In the genomic region with DNA sequence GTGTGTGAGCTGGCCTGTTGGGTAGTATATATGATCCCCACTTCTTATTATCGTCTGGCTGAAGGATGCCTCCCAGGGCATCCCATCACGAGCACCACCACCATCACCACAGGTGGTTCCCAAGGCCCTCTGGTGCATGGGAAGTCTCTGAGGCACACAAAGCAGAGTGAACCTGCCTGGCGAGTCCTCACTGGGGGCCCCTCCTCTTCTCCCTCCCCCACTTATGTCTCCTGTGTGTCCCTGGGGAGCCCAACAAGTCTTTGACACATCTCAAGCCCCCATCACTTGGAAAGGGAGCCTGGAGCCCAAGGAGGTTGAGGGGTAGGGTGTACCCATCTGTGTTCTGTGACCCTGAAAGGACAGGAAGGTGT, we compare ENCODE assay signal across 24 cellular contexts. TPM values are rescaled to one million over a fixed set of nuclear protein-coding genes. Genes with fewer than 3 reads are reported as not detected.
DNase-seq lines count a peak whose midpoint lies in the region; ATAC-seq, FAIRE-seq and TF ChIP-seq lines count a peak whose summit lies in the region.
"Had no signal": no experiment of that assay in that cellular context is flagged by ENCODE, and none has a peak within 500 bp of the region (broad histone marks: within the 10 kb centered on the region; RNA-seq: fewer than 3 reads in every experiment).

No MANE protein-coding gene starts in this region.

- H4K20me1 ChIP-seq in osteoblast (ENCODE audit: insufficient read depth, low read length), result no peaks in the 10 kb centered on the region

- intact Hi-C loops in natural killer cell (cut with micrococcal nuclease), result no loop called here
- intact Hi-C loops in upper lobe of right lung (cut with DNase I), result no loop called here

- H3K36me3 Mint-ChIP-seq in natural killer cell treated with Interleukin-12 subunit alpha and Interleukin-12 subunit beta and Interleukin-15 and Interleukin-18, amount 100 ng/mL, for 72 hours, result peaks cover 21% of the 10 kb centered on the region
- no peaks in the 10 kb centered on the region for H3K36me3 Mint-ChIP-seq in natural killer cell
- H3K36me3 Mint-ChIP-seq in HFFc6 (ENCODE audit: low read depth), result peaks cover 8% of the 10 kb centered on the region; the same call in 1 of the 2 replicates

- peaks cover 21% of the 10 kb centered on the region for H3K9me3 Mint-ChIP-seq in natural killer cell treated with Interleukin-12 subunit alpha and Interleukin-12 subunit beta and Interleukin-15 and Interleukin-18, amount 100 ng/mL, for 72 hours
- H3K9me3 Mint-ChIP-seq in natural killer cell (peaks cover 19 to 20% of the 10 kb centered on the region in 2 donors), HFFc6 (peaks cover 20% of the 10 kb centered on the region)

- H3K9me3 ChIP-seq in osteoblast (ENCODE audit: low read depth, low read length), result no peaks in the 10 kb centered on the region
- no peaks in the 10 kb centered on the region for H3K9me3 ChIP-seq in upper lobe of right lung
- H3K9me3 ChIP-seq in small intestine (ENCODE audit: control insufficient read depth, low read depth), result no peaks in the 10 kb centered on the region
- H3K9me3 ChIP-seq: BE2C, Caco-2 had no signal

- peaks cover 4 to 13% of the 10 kb centered on the region in 2 donors for H3K27me3 Mint-ChIP-seq in natural killer cell treated with Interleukin-12 subunit alpha and Interleukin-12 subunit beta and Interleukin-15 and Interleukin-18, amount 100 ng/mL, for 72 hours
- H3K27me3 Mint-ChIP-seq in natural killer cell (ENCODE audit: low read depth in 2 of 2) (peaks cover 0 to 6% of the 10 kb centered on the region in 2 donors), HFFc6 (ENCODE audit: insufficient read depth) (peaks cover 8% of the 10 kb centered on the region)

- H3K36me3 ChIP-seq in H7 (replicated peaks; ENCODE audit: control insufficient read depth, insufficient read depth, low read length), result no peaks in the 10 kb centered on the region
- H3K36me3 ChIP-seq in osteoblast (ENCODE audit: insufficient read depth, low read length), result no peaks in the 10 kb centered on the region
- no peaks in the 10 kb centered on the region for H3K36me3 ChIP-seq in upper lobe of right lung
- H3K36me3 ChIP-seq in small intestine (ENCODE audit: control insufficient read depth in 2 of 2, insufficient read depth in 2 of 2, low read length in 2 of 2), result no peaks in the 10 kb centered on the region
- H3K36me3 ChIP-seq: BE2C had no signal

- DNase-seq in natural killer cell treated with Interleukin-12 subunit alpha and Interleukin-12 subunit beta and Interleukin-15 and Interleukin-18, amount 100 ng/mL, for 72 hours (ENCODE audit: low spot score), result peak; percentile 10
- DNase-seq in natural killer cell (no peak), H7 (peak; percentile 19), osteoblast (ENCODE audit: insufficient read length, low spot score, missing footprints) (peak; percentile 30), upper lobe of right lung (peak; percentile 41), HFFc6 (no peak), small intestine (no peak)
- DNase-seq in stimulated activated CD4-positive, alpha-beta T cell treated with anti-CD3 and anti-CD28 coated beads, Interleukin-15, amount 100 ng/mL, for 24 hours, result no peak
- DNase-seq: BE2C; C1 segment of cervical spinal cord; Caco-2; CD4-positive, alpha-beta T cell; DMS153; DMS79; GF-D8; GM23248; HCEC 1CT; IMR-90 had no signal

- ATAC-seq in natural killer cell treated with Interleukin-12 subunit alpha and Interleukin-12 subunit beta and Interleukin-15 and Interleukin-18, amount 100 ng/mL, for 72 hours, result no peak
- no peak for ATAC-seq in natural killer cell
- ATAC-seq in upper lobe of right lung, result no peak
- ATAC-seq: GM12878, K562 had no signal

- no peak overlapping the region for H3K4me2 ChIP-seq in osteoblast (ENCODE audit: insufficient read depth, low read length)

- no peak overlapping the region for H3K4me3 Mint-ChIP-seq in natural killer cell treated with Interleukin-12 subunit alpha and Interleukin-12 subunit beta and Interleukin-15 and Interleukin-18, amount 100 ng/mL, for 72 hours
- H3K4me3 Mint-ChIP-seq in natural killer cell, result no peak overlapping the region
- H3K4me3 Mint-ChIP-seq in HFFc6, result no peak overlapping the region
- H3K4me3 Mint-ChIP-seq: CD4-positive, alpha-beta T cell had no signal

- no peak overlapping the region for H2AFZ ChIP-seq in osteoblast (ENCODE audit: low read length)
- H2AFZ ChIP-seq: GM23248 had no signal

- TF ChIP-seq CTCF in natural killer cell (IDR thresholded peaks at IDR 0.05) (no peak), osteoblast (IDR thresholded peaks at IDR 0.05; ENCODE audit: extremely low read depth, low read depth, low read length) (no peak), upper lobe of right lung (IDR thresholded peaks at IDR 0.05) (no peak), HFFc6 (IDR thresholded peaks at IDR 0.05) (no peak)

- H3K4me3 ChIP-seq in H7 (ENCODE audit: insufficient read depth, low read depth, low read length), result no peak overlapping the region
- H3K4me3 ChIP-seq in osteoblast (ENCODE audit: insufficient read depth, low read length), result no peak overlapping the region
- no peak overlapping the region for H3K4me3 ChIP-seq in upper lobe of right lung
- H3K4me3 ChIP-seq in small intestine (ENCODE audit: low read depth in 1 of 2, low read length in 2 of 2), result no peak overlapping the region
- H3K4me3 ChIP-seq: GM12878, GM23248, K562 had no signal

- 61 to 68% (median 64%) methylated on average over 2 to 3 of the region's 3 CpGs for WGBS in small intestine, 3 donors

- H3K27ac ChIP-seq in osteoblast (ENCODE audit: low read depth, low read length) (no peak overlapping the region), upper lobe of right lung (no peak overlapping the region), small intestine (ENCODE audit: low read depth in 1 of 2, low read length in 1 of 2) (no peak overlapping the region)
- H3K27ac ChIP-seq: GM23248 had no signal

- H3K79me2 ChIP-seq in osteoblast (ENCODE audit: insufficient read depth, low read length), result no peaks in the 10 kb centered on the region

- no peaks in the 10 kb centered on the region for H3K4me1 ChIP-seq in osteoblast (ENCODE audit: insufficient read depth, low read length)
- H3K4me1 ChIP-seq in upper lobe of right lung, result no peaks in the 10 kb centered on the region
- H3K4me1 ChIP-seq in small intestine (ENCODE audit: control insufficient read depth in 2 of 2, insufficient read depth in 1 of 2, low read depth in 1 of 2, low read length in 1 of 2), result no peaks in the 10 kb centered on the region
- H3K4me1 ChIP-seq: BE2C, Caco-2 had no signal

- no peaks in the 10 kb centered on the region for H3K27me3 ChIP-seq in H7 (ENCODE audit: control insufficient read depth, insufficient read depth, low read length)
- no peaks in the 10 kb centered on the region for H3K27me3 ChIP-seq in osteoblast (ENCODE audit: insufficient read depth, low read length)
- H3K27me3 ChIP-seq in upper lobe of right lung, result peaks cover 14% of the 10 kb centered on the region
- no peaks in the 10 kb centered on the region for H3K27me3 ChIP-seq in small intestine (ENCODE audit: control insufficient read depth in 2 of 2, insufficient read depth in 2 of 2, low read length in 2 of 2)
- H3K27me3 ChIP-seq: BE2C had no signal

- FAIRE-seq in small intestine (lab: Jason Lieb, UNC), result no peak
- FAIRE-seq: GM12878, HTR-8/SVneo, K562 had no signal

- peaks cover 0 to 14% of the 10 kb centered on the region in 2 donors for H3K4me1 Mint-ChIP-seq in natural killer cell treated with Interleukin-12 subunit alpha and Interleukin-12 subunit beta and Interleukin-15 and Interleukin-18, amount 100 ng/mL, for 72 hours (ENCODE audit: low read depth in 2 of 2)
- no peaks in the 10 kb centered on the region for H3K4me1 Mint-ChIP-seq in natural killer cell
- H3K4me1 Mint-ChIP-seq in HFFc6 (ENCODE audit: low read depth), result no peaks in the 10 kb centered on the region

- H3K27ac Mint-ChIP-seq in natural killer cell treated with Interleukin-12 subunit alpha and Interleukin-12 subunit beta and Interleukin-15 and Interleukin-18, amount 100 ng/mL, for 72 hours, result no peak overlapping the region
- H3K27ac Mint-ChIP-seq in natural killer cell (no peak overlapping the region), HFFc6 (no peak overlapping the region)
- H3K27ac Mint-ChIP-seq: CD4-positive, alpha-beta T cell had no signal

RNA-seq across cellular contexts. Expression of a gene that starts 45.5 kb away (rescaled TPM):
- total RNA-seq in natural killer cell treated with Interleukin-12 subunit alpha and Interleukin-12 subunit beta and Interleukin-15 and Interleukin-18, amount 100 ng/mL, for 72 hours, result not detected
- total RNA-seq in natural killer cell (not detected), osteoblast (not detected in 2 replicates), upper lobe of right lung (not detected)
- total RNA-seq in H7 (2014; rRNA removed; shearing (Covaris generic)), result not detected in 2 replicates
- not detected for total RNA-seq in HFFc6 (2021; fragmentation: NEBNext Ultra II Directional; extraction: Animal tissue kit (Norgen Biotek cat#: 25700))
- not detected for polyA plus RNA-seq in small intestine
- total RNA-seq: A172; Caco-2; CD4-positive, alpha-beta T cell; Daoy; GM12878; GM23248; H4; IMR-90; K562 had no signal
- polyA plus RNA-seq: GM12878, GM23248, IMR-90, K562 had no signal

Comparison
In these comparisons a context has a peak if more than half of its experiments do, and no peak if none do; other contexts are left out.
1. DNase-seq: peak in natural killer cell treated with Interleukin-12 subunit alpha and Interleukin-12 subunit beta and Interleukin-15 and Interleukin-18, amount 100 ng/mL, for 72 hours (single experiment), H7 (single experiment), osteoblast (single experiment) and upper lobe of right lung (single experiment); none in natural killer cell (single experiment), stimulated activated CD4-positive, alpha-beta T cell treated with anti-CD3 and anti-CD28 coated beads, Interleukin-15, amount 100 ng/mL, for 24 hours (single experiment), HFFc6 (single experiment) and small intestine (single experiment).